1 cellular context compared by ENCODE assay signal in genomic region chr9:36190388-36191289, GRCh38.
TF ChIP-seq lines count a peak whose summit lies in the region.

CLTA (plus strand) TSS chr9:36190921; CDS start chr9:36191057, 136 bp downstream.

TF ChIP-seq in K562, 482 proteins besides CTCF, POLR2A, EP300 and RAD21 (continued from another document and continues in another):
- TF ChIP-seq, protein P1, sequence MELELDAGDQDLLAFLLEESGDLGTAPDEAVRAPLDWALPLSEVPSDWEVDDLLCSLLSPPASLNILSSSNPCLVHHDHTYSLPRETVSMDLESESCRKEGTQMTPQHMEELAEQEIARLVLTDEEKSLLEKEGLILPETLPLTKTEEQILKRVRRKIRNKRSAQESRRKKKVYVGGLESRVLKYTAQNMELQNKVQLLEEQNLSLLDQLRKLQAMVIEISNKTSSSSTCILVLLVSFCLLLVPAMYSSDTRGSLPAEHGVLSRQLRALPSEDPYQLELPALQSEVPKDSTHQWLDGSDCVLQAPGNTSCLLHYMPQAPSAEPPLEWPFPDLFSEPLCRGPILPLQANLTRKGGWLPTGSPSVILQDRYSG (tag; conservative IDR thresholded peaks at IDR 0.05; ENCODE audit: low read depth): no peak
- TF ChIP-seq STAT5A (IDR thresholded peaks at IDR 0.05; ENCODE audit: borderline replicate concordance, low read length) (no peak), RUNX1 (IDR thresholded peaks at IDR 0.05; ENCODE audit: low read depth) (no peak), PCBP1 (IDR thresholded peaks at IDR 0.05; ENCODE audit: low read depth, low read length, poor library complexity, severe bottlenecking) (no peak), MECOM (CRISPR knock-in tag; IDR thresholded peaks at IDR 0.05) (no peak), NFATC3 (IDR thresholded peaks at IDR 0.05) (no peak), POLR3A (IDR thresholded peaks at IDR 0.05; ENCODE audit: borderline replicate concordance, extremely low read depth, insufficient read depth, insufficient read length) (no peak), FOXM1 (IDR thresholded peaks at IDR 0.05; ENCODE audit: low read depth) (no peak), FOXM1 (CRISPR knock-in tag; IDR thresholded peaks at IDR 0.05; ENCODE audit: low read depth) (no peak), FOXP1 (CRISPR knock-in tag; IDR thresholded peaks at IDR 0.05) (no peak), SAFB (IDR thresholded peaks at IDR 0.05; ENCODE audit: borderline replicate concordance, low read depth, low read length) (no peak), ZNF140 (CRISPR knock-in tag; IDR thresholded peaks at IDR 0.05) (no peak), FOXJ3 (CRISPR knock-in tag; IDR thresholded peaks at IDR 0.05) (no peak), CBFA2T2 (conservative IDR thresholded peaks at IDR 0.05) (no peak; the same call in 1 of the 2 replicates), SETDB1 (IDR thresholded peaks at IDR 0.05; ENCODE audit: low read length) (no peak), HDAC3 (IDR thresholded peaks at IDR 0.05; ENCODE audit: borderline replicate concordance, partially characterized antibody) (no peak), TFE3 (CRISPR knock-in tag; IDR thresholded peaks at IDR 0.05) (peak; percentile 93), BMI1 (IDR thresholded peaks at IDR 0.05; ENCODE audit: low read length) (no peak), ETV5 (CRISPR knock-in tag; IDR thresholded peaks at IDR 0.05; ENCODE audit: low read depth) (peak; percentile 77), WHSC1 (IDR thresholded peaks at IDR 0.05; ENCODE audit: low read length) (no peak), KDM4B (IDR thresholded peaks at IDR 0.05; ENCODE audit: borderline replicate concordance in 2 of 2, low read depth in 1 of 2) (no peak), ZHX1 (conservative IDR thresholded peaks at IDR 0.05; ENCODE audit: low read length) (no peak), CHCHD3 (CRISPR knock-in tag; IDR thresholded peaks at IDR 0.05) (no peak), FIP1L1 (IDR thresholded peaks at IDR 0.05; ENCODE audit: low read depth, low read length, poor library complexity, severe bottlenecking) (no peak), ZNF282 (CRISPR knock-in tag; IDR thresholded peaks at IDR 0.05) (no peak), ADNP (tag; IDR thresholded peaks at IDR 0.05) (0 out of 2 replicates have a peak, but pooled peaks have one; percentile 18), SRSF9 (IDR thresholded peaks at IDR 0.05; ENCODE audit: borderline replicate concordance, low read depth, low read length) (no peak), ATF1 (CRISPR knock-in tag; IDR thresholded peaks at IDR 0.05) (no peak), ATF1 (tag; IDR thresholded peaks at IDR 0.05) (peak; percentile 63), ZZZ3 (IDR thresholded peaks at IDR 0.05) (no peak), ZNF695 (CRISPR knock-in tag; IDR thresholded peaks at IDR 0.05) (no peak), ETV1 (tag; conservative IDR thresholded peaks at IDR 0.05; ENCODE audit: low read depth) (peak; percentile 86), CREBBP (IDR thresholded peaks at IDR 0.05; ENCODE audit: low read depth, low read length) (no peak), ZNF274 (IDR thresholded peaks at IDR 0.05; ENCODE audit: borderline replicate concordance, low read depth, low read length) (no peak), FOXK2 (conservative IDR thresholded peaks at IDR 0.05 in 1 of 2, IDR thresholded peaks at IDR 0.05 in 1 of 2; ENCODE audit: low read depth in 2 of 2) (peak; percentile 76 to 78), ETV6 (IDR thresholded peaks at IDR 0.05; ENCODE audit: borderline replicate concordance in 1 of 2, low read depth in 2 of 2, low read length in 1 of 2) (no peak), ETV6 (CRISPR knock-in tag; IDR thresholded peaks at IDR 0.05; ENCODE audit: borderline replicate concordance) (no peak), SMARCA4 (IDR thresholded peaks at IDR 0.05) (no peak), ZNF699 (CRISPR knock-in tag; IDR thresholded peaks at IDR 0.05; ENCODE audit: insufficient replicate concordance) (no peak), FUS (optimal IDR thresholded peaks at IDR 0.05; ENCODE audit: low read depth, low read length) (no peak), RBM17 (IDR thresholded peaks at IDR 0.05; ENCODE audit: borderline replicate concordance, low read depth, low read length) (no peak), NEUROD1 (IDR thresholded peaks at IDR 0.05; ENCODE audit: borderline replicate concordance, low read depth, low read length, partially characterized antibody) (peak; percentile 48), USF2 (CRISPR knock-in tag; IDR thresholded peaks at IDR 0.05) (peak; percentile 69), ZNF212 (CRISPR knock-in tag; IDR thresholded peaks at IDR 0.05) (no peak), MBD2 (IDR thresholded peaks at IDR 0.05; ENCODE audit: borderline replicate concordance, low read depth) (peak; percentile 71), NFE2L1 (tag; IDR thresholded peaks at IDR 0.05; ENCODE audit: borderline replicate concordance, low read depth) (no peak), ZFP30 (CRISPR knock-in tag; IDR thresholded peaks at IDR 0.05; ENCODE audit: borderline replicate concordance) (no peak)
- TF ChIP-seq, protein P2, sequence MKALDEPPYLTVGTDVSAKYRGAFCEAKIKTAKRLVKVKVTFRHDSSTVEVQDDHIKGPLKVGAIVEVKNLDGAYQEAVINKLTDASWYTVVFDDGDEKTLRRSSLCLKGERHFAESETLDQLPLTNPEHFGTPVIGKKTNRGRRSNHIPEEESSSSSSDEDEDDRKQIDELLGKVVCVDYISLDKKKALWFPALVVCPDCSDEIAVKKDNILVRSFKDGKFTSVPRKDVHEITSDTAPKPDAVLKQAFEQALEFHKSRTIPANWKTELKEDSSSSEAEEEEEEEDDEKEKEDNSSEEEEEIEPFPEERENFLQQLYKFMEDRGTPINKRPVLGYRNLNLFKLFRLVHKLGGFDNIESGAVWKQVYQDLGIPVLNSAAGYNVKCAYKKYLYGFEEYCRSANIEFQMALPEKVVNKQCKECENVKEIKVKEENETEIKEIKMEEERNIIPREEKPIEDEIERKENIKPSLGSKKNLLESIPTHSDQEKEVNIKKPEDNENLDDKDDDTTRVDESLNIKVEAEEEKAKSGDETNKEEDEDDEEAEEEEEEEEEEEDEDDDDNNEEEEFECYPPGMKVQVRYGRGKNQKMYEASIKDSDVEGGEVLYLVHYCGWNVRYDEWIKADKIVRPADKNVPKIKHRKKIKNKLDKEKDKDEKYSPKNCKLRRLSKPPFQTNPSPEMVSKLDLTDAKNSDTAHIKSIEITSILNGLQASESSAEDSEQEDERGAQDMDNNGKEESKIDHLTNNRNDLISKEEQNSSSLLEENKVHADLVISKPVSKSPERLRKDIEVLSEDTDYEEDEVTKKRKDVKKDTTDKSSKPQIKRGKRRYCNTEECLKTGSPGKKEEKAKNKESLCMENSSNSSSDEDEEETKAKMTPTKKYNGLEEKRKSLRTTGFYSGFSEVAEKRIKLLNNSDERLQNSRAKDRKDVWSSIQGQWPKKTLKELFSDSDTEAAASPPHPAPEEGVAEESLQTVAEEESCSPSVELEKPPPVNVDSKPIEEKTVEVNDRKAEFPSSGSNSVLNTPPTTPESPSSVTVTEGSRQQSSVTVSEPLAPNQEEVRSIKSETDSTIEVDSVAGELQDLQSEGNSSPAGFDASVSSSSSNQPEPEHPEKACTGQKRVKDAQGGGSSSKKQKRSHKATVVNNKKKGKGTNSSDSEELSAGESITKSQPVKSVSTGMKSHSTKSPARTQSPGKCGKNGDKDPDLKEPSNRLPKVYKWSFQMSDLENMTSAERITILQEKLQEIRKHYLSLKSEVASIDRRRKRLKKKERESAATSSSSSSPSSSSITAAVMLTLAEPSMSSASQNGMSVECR (CRISPR knock-in tag; IDR thresholded peaks at IDR 0.05): no peak
- TF ChIP-seq, protein P3, sequence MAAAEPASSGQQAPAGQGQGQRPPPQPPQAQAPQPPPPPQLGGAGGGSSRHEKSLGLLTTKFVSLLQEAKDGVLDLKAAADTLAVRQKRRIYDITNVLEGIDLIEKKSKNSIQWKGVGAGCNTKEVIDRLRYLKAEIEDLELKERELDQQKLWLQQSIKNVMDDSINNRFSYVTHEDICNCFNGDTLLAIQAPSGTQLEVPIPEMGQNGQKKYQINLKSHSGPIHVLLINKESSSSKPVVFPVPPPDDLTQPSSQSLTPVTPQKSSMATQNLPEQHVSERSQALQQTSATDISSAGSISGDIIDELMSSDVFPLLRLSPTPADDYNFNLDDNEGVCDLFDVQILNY (CRISPR knock-in tag; IDR thresholded peaks at IDR 0.05): no peak
- TF ChIP-seq, protein P4, sequence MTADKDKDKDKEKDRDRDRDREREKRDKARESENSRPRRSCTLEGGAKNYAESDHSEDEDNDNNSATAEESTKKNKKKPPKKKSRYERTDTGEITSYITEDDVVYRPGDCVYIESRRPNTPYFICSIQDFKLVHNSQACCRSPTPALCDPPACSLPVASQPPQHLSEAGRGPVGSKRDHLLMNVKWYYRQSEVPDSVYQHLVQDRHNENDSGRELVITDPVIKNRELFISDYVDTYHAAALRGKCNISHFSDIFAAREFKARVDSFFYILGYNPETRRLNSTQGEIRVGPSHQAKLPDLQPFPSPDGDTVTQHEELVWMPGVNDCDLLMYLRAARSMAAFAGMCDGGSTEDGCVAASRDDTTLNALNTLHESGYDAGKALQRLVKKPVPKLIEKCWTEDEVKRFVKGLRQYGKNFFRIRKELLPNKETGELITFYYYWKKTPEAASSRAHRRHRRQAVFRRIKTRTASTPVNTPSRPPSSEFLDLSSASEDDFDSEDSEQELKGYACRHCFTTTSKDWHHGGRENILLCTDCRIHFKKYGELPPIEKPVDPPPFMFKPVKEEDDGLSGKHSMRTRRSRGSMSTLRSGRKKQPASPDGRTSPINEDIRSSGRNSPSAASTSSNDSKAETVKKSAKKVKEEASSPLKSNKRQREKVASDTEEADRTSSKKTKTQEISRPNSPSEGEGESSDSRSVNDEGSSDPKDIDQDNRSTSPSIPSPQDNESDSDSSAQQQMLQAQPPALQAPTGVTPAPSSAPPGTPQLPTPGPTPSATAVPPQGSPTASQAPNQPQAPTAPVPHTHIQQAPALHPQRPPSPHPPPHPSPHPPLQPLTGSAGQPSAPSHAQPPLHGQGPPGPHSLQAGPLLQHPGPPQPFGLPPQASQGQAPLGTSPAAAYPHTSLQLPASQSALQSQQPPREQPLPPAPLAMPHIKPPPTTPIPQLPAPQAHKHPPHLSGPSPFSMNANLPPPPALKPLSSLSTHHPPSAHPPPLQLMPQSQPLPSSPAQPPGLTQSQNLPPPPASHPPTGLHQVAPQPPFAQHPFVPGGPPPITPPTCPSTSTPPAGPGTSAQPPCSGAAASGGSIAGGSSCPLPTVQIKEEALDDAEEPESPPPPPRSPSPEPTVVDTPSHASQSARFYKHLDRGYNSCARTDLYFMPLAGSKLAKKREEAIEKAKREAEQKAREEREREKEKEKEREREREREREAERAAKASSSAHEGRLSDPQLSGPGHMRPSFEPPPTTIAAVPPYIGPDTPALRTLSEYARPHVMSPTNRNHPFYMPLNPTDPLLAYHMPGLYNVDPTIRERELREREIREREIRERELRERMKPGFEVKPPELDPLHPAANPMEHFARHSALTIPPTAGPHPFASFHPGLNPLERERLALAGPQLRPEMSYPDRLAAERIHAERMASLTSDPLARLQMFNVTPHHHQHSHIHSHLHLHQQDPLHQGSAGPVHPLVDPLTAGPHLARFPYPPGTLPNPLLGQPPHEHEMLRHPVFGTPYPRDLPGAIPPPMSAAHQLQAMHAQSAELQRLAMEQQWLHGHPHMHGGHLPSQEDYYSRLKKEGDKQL (CRISPR knock-in tag; IDR thresholded peaks at IDR 0.05; ENCODE audit: borderline replicate concordance): no peak
